ENCODE assay signal across 15 cellular contexts in genomic region chr1:54945393-54945936, GRCh38. TPM values are rescaled to one million over a fixed set of nuclear protein-coding genes. Genes with fewer than 3 reads are reported as not detected.
DNase-seq lines count a peak whose midpoint lies in the region; ATAC-seq, FAIRE-seq and TF ChIP-seq lines count a peak whose summit lies in the region.
"Had no signal": no experiment of that assay in that cellular context is flagged by ENCODE, and none has a peak within 500 bp of the region (broad histone marks: within the 10 kb centered on the region; RNA-seq: fewer than 3 reads in every experiment).

No MANE protein-coding gene starts in this region.

- FAIRE-seq in bronchial epithelial cell (lab: Jason Lieb, UNC) (no peak), kidney (lab: Jason Lieb, UNC) (no peak)

- no peak overlapping the region for H3K27ac Mint-ChIP-seq in natural killer cell
- H3K27ac Mint-ChIP-seq: CD8-positive, alpha-beta T cell had no signal

- DNase-seq in CD1c-positive myeloid dendritic cell (ENCODE audit: extremely low spot score) (peak; percentile 10), LoVo (ENCODE audit: low spot score) (peak; percentile 76), bronchial epithelial cell (ENCODE audit: low read depth) (peak; percentile 76), natural killer cell (no peak), DMS79 treated with DMSO at 0.1 percent for 48 hours (lab: John Stamatoyannopoulos, UW) (no peak), H4 (ENCODE audit: low spot score) (no peak), NCI-H748 treated with DMSO at 0.1 percent for 48 hours (lab: John Stamatoyannopoulos, UW) (no peak), kidney (no peak)

- no peaks in the 10 kb centered on the region for H3K36me3 Mint-ChIP-seq in natural killer cell
- H3K36me3 Mint-ChIP-seq: CD8-positive, alpha-beta T cell had no signal

- peaks cover 3 to 5% of the 10 kb centered on the region in 2 donors for H3K4me1 ChIP-seq in kidney (ENCODE audit: control insufficient read depth in 1 of 2, insufficient read depth in 1 of 2, low read depth in 1 of 2, low read length in 2 of 2)
- H3K4me1 ChIP-seq: testis had no signal

- peaks cover 0 to 6% of the 10 kb centered on the region in 2 donors for H3K27me3 Mint-ChIP-seq in natural killer cell (ENCODE audit: low read depth in 2 of 2)

- no peaks in the 10 kb centered on the region for H3K9me3 Mint-ChIP-seq in natural killer cell
- H3K9me3 Mint-ChIP-seq: CD8-positive, alpha-beta T cell had no signal

- H3K36me3 ChIP-seq in bronchial epithelial cell (ENCODE audit: control insufficient read depth, insufficient read depth, low read length) (no peaks in the 10 kb centered on the region), kidney (ENCODE audit: control insufficient read depth in 1 of 2, insufficient read depth in 2 of 2, low read length in 2 of 2) (no peaks in the 10 kb centered on the region)
- H3K36me3 ChIP-seq: heart left ventricle, WERI-Rb-1 had no signal

- H3K4me3 ChIP-seq in bronchial epithelial cell (ENCODE audit: low read depth, low read length), result no peak overlapping the region
- H3K4me3 ChIP-seq in kidney (ENCODE audit: low read length in 2 of 2), result no peak overlapping the region
- H3K4me3 ChIP-seq: testis had no signal

- H3K4me1 Mint-ChIP-seq in natural killer cell, result peaks cover 13 to 16% of the 10 kb centered on the region in 2 donors

- no peaks in the 10 kb centered on the region for H3K9me3 ChIP-seq in kidney (ENCODE audit: control insufficient read depth in 1 of 2, low read length in 2 of 2)
- H3K9me3 ChIP-seq: heart left ventricle, testis had no signal

- no peaks in the 10 kb centered on the region for H3K27me3 ChIP-seq in bronchial epithelial cell (ENCODE audit: control insufficient read depth, insufficient read depth, low read length)
- H3K27me3 ChIP-seq: heart left ventricle, testis had no signal

- no peak for ATAC-seq in natural killer cell

- intact Hi-C loops in natural killer cell (cut with micrococcal nuclease), result loop anchor here (1.0 to 10.0 kb wide), 3 partner anchors 51 to 1639 kb away; no protein-coding TSS in a partner anchor
- intact Hi-C loops in kidney (cut with DNase I), result no loop called here

- H3K4me3 Mint-ChIP-seq in natural killer cell, result no peak overlapping the region
- H3K4me3 Mint-ChIP-seq: CD8-positive, alpha-beta T cell had no signal

- TF ChIP-seq CTCF in bronchial epithelial cell (IDR thresholded peaks at IDR 0.05; ENCODE audit: insufficient read depth, low read length, severe bottlenecking), result no peak
- peak; percentile 46 for TF ChIP-seq CTCF in natural killer cell (IDR thresholded peaks at IDR 0.05)
- TF ChIP-seq CTCF in kidney (IDR thresholded peaks at IDR 0.05; ENCODE audit: borderline replicate concordance, extremely low read depth, insufficient read depth), result no peak

- no peak overlapping the region for H3K27ac ChIP-seq in kidney (ENCODE audit: low read depth in 2 of 2, low read length in 2 of 2)
- H3K27ac ChIP-seq: heart left ventricle, testis, WERI-Rb-1 had no signal

- H3K9ac ChIP-seq in kidney (ENCODE audit: low read length in 2 of 2), result no peak overlapping the region

RNA-seq across cellular contexts. Expression of gene TMEM61, which starts 35.0 kb away (rescaled TPM):
- 2.9 and 4.2 TPM in 2 replicates for total RNA-seq in bronchial epithelial cell
- total RNA-seq in natural killer cell, result not detected
- 0.17 TPM in 1 of 2 replicates, not detected in the other for total RNA-seq in H4 (2014; rRNA removed; shearing (Covaris generic))
- total RNA-seq in kidney, result 7.0 TPM
- polyA plus RNA-seq in kidney (ENCODE audit: insufficient read depth, low read depth, low replicate concordance), result 42.7 TPM
- total RNA-seq: astrocyte; CD8-positive, alpha-beta T cell; mesenteric fat pad; SK-MEL-5 had no signal
- polyA plus RNA-seq: heart left ventricle had no signal

RNA-seq across cellular contexts. Expression of gene BSND, which starts 53.3 kb away (rescaled TPM):
- under 0.01 TPM in 1 of 2 replicates, not detected in the other for total RNA-seq in bronchial epithelial cell
- not detected for total RNA-seq in natural killer cell
- not detected in 2 replicates for total RNA-seq in H4 (2014; rRNA removed; shearing (Covaris generic))
- total RNA-seq in kidney, result 1.4 TPM
- 22.7 TPM for polyA plus RNA-seq in kidney (ENCODE audit: insufficient read depth, low read depth, low replicate concordance)
- total RNA-seq: astrocyte; CD8-positive, alpha-beta T cell; heart left ventricle; mesenteric fat pad; SK-MEL-5 had no signal
- polyA plus RNA-seq: heart left ventricle had no signal

RNA-seq across cellular contexts. Expression of gene DHCR24, which starts 58.5 kb away (rescaled TPM):
- total RNA-seq in bronchial epithelial cell, result 118 and 212 TPM in 2 replicates
- total RNA-seq in natural killer cell, result 10 to 100 TPM in 2 of 3 donors, 1 to 10 TPM in 1; 8.7 to 17.2 (median 10.4) TPM
- total RNA-seq in H4 (2014; rRNA removed; shearing (Covaris generic)), result 93.1 and 104 TPM in 2 replicates
- 91.7 TPM for total RNA-seq in kidney
- 33.7 TPM for polyA plus RNA-seq in kidney (ENCODE audit: insufficient read depth, low read depth, low replicate concordance)

Comparison
In these comparisons a context has a peak if more than half of its experiments do, and no peak if none do; other contexts are left out.
1. DNase-seq: peak in CD1c-positive myeloid dendritic cell (single experiment), LoVo (single experiment) and bronchial epithelial cell (single experiment); none in natural killer cell (single experiment), DMS79 treated with DMSO at 0.1 percent for 48 hours (single experiment), H4 (single experiment), NCI-H748 treated with DMSO at 0.1 percent for 48 hours (single experiment) and kidney (single experiment).